ENCODE assay signal across 8 cellular contexts in genomic region chr19:1863638-1864479, GRCh38. TPM values are rescaled to one million over a fixed set of nuclear protein-coding genes. Genes with fewer than 3 reads are reported as not detected.
DNase-seq lines count a peak whose midpoint lies in the region; ATAC-seq lines count a peak whose summit lies in the region.

No MANE protein-coding gene starts in this region.

- POLR2A ChIA-PET in activated CD4-positive, alpha-beta memory T cell treated with anti-CD3 and anti-CD28 coated beads, Interleukin-2, amount 10 ng/mL, durations not matched to agents 7 days and 5 days (lab: Charles Lee), result interaction anchor here (1.0 to 4.8 kb wide), 10 partner anchors 8 to 78 kb away, joined by 3 to 40 read pairs (median 8); partner anchors contain the start of gene ABHD17A

- peaks cover 43% of the 10 kb centered on the region for H3K4me1 Mint-ChIP-seq in activated CD4-positive, alpha-beta memory T cell treated with anti-CD3 and anti-CD28 coated beads, Interleukin-2, amount 10 ng/mL, durations not matched to agents 7 days and 5 days

- H3K27me3 ChIP-seq in duodenal mucosa (ENCODE audit: control insufficient read depth in 1 of 2, insufficient read depth in 2 of 2, low read length in 2 of 2), result no peaks in the 10 kb centered on the region

- H3K9me3 Mint-ChIP-seq in activated CD4-positive, alpha-beta memory T cell treated with anti-CD3 and anti-CD28 coated beads, Interleukin-2, amount 10 ng/mL, durations not matched to agents 7 days and 5 days, result no peaks in the 10 kb centered on the region

- no peaks in the 10 kb centered on the region for H3K27me3 Mint-ChIP-seq in activated CD4-positive, alpha-beta memory T cell treated with anti-CD3 and anti-CD28 coated beads, Interleukin-2, amount 10 ng/mL, durations not matched to agents 7 days and 5 days

- peaks cover 30 to 34% of the 10 kb centered on the region in 2 donors for H3K4me1 ChIP-seq in duodenal mucosa (ENCODE audit: control insufficient read depth in 1 of 2, insufficient read depth in 2 of 2, low read length in 2 of 2)

- peak overlapping the region; percentile 59 to 73 for H3K4me3 ChIP-seq in duodenal mucosa (ENCODE audit: low read depth in 1 of 2, low read length in 2 of 2)

- ATAC-seq in GM19351 (IDR thresholded peaks at IDR 0.05; ENCODE audit: unreplicated experiment) (peak; percentile 61), HG03469 (IDR thresholded peaks at IDR 0.05; ENCODE audit: unreplicated experiment) (peak; percentile 38)

- peak overlapping the region; percentile 75 for H3K27ac ChIP-seq in duodenal mucosa (ENCODE audit: low read depth, low read length)

- H3K36me3 Mint-ChIP-seq in activated CD4-positive, alpha-beta memory T cell treated with anti-CD3 and anti-CD28 coated beads, Interleukin-2, amount 10 ng/mL, durations not matched to agents 7 days and 5 days (ENCODE audit: low read depth), result peaks cover 2% of the 10 kb centered on the region

- H3K9ac ChIP-seq in duodenal mucosa (ENCODE audit: low read depth in 1 of 2, low read length in 2 of 2), result peak overlapping the region; percentile 68 to 69

- peak overlapping the region; percentile 77 for H3K27ac Mint-ChIP-seq in activated CD4-positive, alpha-beta memory T cell treated with anti-CD3 and anti-CD28 coated beads, Interleukin-2, amount 10 ng/mL, durations not matched to agents 7 days and 5 days

- CTCF ChIA-PET in activated CD4-positive, alpha-beta memory T cell treated with anti-CD3 and anti-CD28 coated beads, Interleukin-2, amount 10 ng/mL, durations not matched to agents 7 days and 5 days (lab: Charles Lee), result interaction anchor here (0.6 to 3.1 kb wide), 15 partner anchors 8 to 372 kb away, joined by 3 to 39 read pairs (median 4); partner anchors contain the start of genes ABHD17A, ADAT3, PLEKHJ1 and REXO1

- DNase-seq in C1 segment of cervical spinal cord (lab: John Stamatoyannopoulos, UW), result peak; percentile 18 to 99 (median 84)
- peak; percentile 57 for DNase-seq in NCI-H748 treated with DMSO at 0.1 percent for 48 hours (lab: John Stamatoyannopoulos, UW)
- DNase-seq in activated CD4-positive, alpha-beta memory T cell treated with anti-CD3 and anti-CD28 coated beads, Interleukin-2, amount 10 ng/mL, durations not matched to agents 7 days and 5 days, result peak; percentile 93
- peak; percentile 94 to 95 for DNase-seq in lung microvascular endothelial cell (ENCODE audit: low read depth in 2 of 2)
- DNase-seq in stimulated activated CD4-positive, alpha-beta T cell treated with anti-CD3 and anti-CD28 coated beads, TNF-alpha, amount 100 ng/mL, for 24 hours (ENCODE audit: low read depth in 3 of 3), result peak; percentile 83 to 93 (median 92)

- H3K36me3 ChIP-seq in duodenal mucosa (ENCODE audit: control insufficient read depth in 1 of 2, insufficient read depth in 2 of 2, low read length in 2 of 2), result no peaks in the 10 kb centered on the region

- peak overlapping the region; percentile 74 for H3K4me3 Mint-ChIP-seq in activated CD4-positive, alpha-beta memory T cell treated with anti-CD3 and anti-CD28 coated beads, Interleukin-2, amount 10 ng/mL, durations not matched to agents 7 days and 5 days

- H3K9me3 ChIP-seq in duodenal mucosa (ENCODE audit: control insufficient read depth in 1 of 2, low read length in 2 of 2), result no peaks in the 10 kb centered on the region

RNA-seq across cellular contexts. Expression of gene KLF16, which starts 0.5 kb away (rescaled TPM):
- total RNA-seq in activated CD4-positive, alpha-beta memory T cell treated with anti-CD3 and anti-CD28 coated beads, Interleukin-2, amount 10 ng/mL, durations not matched to agents 7 days and 5 days, result 10 to 100 TPM; 24.6 to 25.7 TPM
- 3.7 and 5.6 TPM in 2 replicates for total RNA-seq in lung microvascular endothelial cell

RNA-seq across cellular contexts. Expression of gene REXO1, which starts 15.6 kb away (rescaled TPM):
- 10 to 100 TPM; 46.5 to 47.5 TPM for total RNA-seq in activated CD4-positive, alpha-beta memory T cell treated with anti-CD3 and anti-CD28 coated beads, Interleukin-2, amount 10 ng/mL, durations not matched to agents 7 days and 5 days
- total RNA-seq in lung microvascular endothelial cell, result 4.4 and 6.9 TPM in 2 replicates

RNA-seq across cellular contexts. Expression of gene ABHD17A, which starts 21.4 kb away (rescaled TPM):
- total RNA-seq in activated CD4-positive, alpha-beta memory T cell treated with anti-CD3 and anti-CD28 coated beads, Interleukin-2, amount 10 ng/mL, durations not matched to agents 7 days and 5 days, result 100 to 1,000 TPM; 255 to 259 TPM
- 82.4 and 102 TPM in 2 replicates for total RNA-seq in lung microvascular endothelial cell

RNA-seq across cellular contexts. Expression of gene ADAT3, which starts 41.3 kb away (rescaled TPM):
- total RNA-seq in activated CD4-positive, alpha-beta memory T cell treated with anti-CD3 and anti-CD28 coated beads, Interleukin-2, amount 10 ng/mL, durations not matched to agents 7 days and 5 days, result 10 to 100 TPM; 13.3 to 15.5 TPM
- total RNA-seq in lung microvascular endothelial cell, result 1.3 and 3.0 TPM in 2 replicates

RNA-seq across cellular contexts. Expression of gene SCAMP4, which starts 41.3 kb away (rescaled TPM):
- 10 to 100 TPM; 36.5 to 39.7 TPM for total RNA-seq in activated CD4-positive, alpha-beta memory T cell treated with anti-CD3 and anti-CD28 coated beads, Interleukin-2, amount 10 ng/mL, durations not matched to agents 7 days and 5 days
- total RNA-seq in lung microvascular endothelial cell, result 19.0 and 26.6 TPM in 2 replicates

Comparison
In these comparisons a context has a peak if more than half of its experiments do, and no peak if none do; other contexts are left out.
1. Peak in every context shown above with its lines: DNase-seq, ATAC-seq, H3K4me3 ChIP-seq and H3K27ac ChIP-seq.